Comparison of ENCODE assay signal across 11 cellular contexts in the genomic region with DNA sequence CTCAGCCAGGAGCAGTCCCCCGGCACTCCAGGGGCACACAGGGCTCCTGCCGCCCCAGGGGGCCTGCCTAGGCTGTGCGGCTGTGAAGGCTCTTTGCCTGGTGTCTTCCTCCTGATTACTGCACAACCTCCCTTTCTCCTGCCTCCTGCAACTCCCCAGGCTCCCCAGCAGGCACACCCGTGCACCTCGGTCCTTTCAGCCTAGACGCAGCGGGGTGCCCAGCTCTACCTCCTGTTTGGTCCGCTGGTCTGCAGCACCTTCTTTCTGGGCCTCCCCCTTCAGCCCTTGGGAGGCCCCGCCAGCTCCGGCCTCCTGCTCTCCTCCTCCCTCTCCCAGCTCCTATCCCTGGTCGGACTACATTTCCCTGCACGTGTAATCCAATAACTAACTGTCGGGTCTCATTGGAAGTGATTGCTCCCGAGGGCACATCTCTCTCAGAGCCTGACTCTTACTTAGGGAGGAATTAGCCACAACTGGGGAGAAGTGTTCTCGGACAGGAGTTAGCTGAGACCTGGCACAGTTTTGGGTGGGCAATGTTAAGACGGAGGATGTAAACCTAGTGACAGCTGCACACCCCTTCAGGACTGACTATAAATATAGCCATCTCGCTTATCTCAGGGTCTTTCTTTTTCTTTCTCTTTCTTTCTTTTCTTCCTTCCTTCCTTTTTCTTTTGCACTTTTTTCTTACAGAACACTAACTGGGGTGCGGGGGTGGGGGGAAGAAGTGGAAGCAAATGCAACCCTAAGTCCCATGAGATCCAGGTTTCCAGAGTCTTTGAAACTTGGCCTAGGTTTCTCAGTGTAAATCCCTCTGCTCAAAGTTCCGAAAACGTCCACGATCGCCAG. TPM values are rescaled to one million over a fixed set of nuclear protein-coding genes. Genes with fewer than 3 reads are reported as not detected.
DNase-seq lines count a peak whose midpoint lies in the region; ATAC-seq and TF ChIP-seq lines count a peak whose summit lies in the region.
"Had no signal": no experiment of that assay in that cellular context is flagged by ENCODE, and none has a peak within 500 bp of the region (broad histone marks: within the 10 kb centered on the region; RNA-seq: fewer than 3 reads in every experiment).

No MANE protein-coding gene starts in this region.

- no peak overlapping the region for H2BK5ac ChIP-seq in mesenchymal stem cell (ENCODE audit: low read depth, low read length, poor library complexity, severe bottlenecking)

- H3K36me3 ChIP-seq in ascending aorta, result no peaks in the 10 kb centered on the region
- H3K36me3 ChIP-seq in mesenchymal stem cell (ENCODE audit: control insufficient read depth in 1 of 2, insufficient read depth in 2 of 2, low read depth in 1 of 2, low read length in 2 of 2), result no peaks in the 10 kb centered on the region
- H3K36me3 ChIP-seq: MG63 had no signal

- H3K18ac ChIP-seq in mesenchymal stem cell (ENCODE audit: low read depth in 1 of 2, low read length in 2 of 2), result no peak overlapping the region

- peak overlapping the region; percentile 45 for H3K9ac ChIP-seq in mesenchymal stem cell (ENCODE audit: low read length)

- DNase-seq in right cardiac atrium (no peak), cardiac septum (ENCODE audit: low spot score) (no peak), ascending aorta (ENCODE audit: low spot score in 2 of 2) (no peak), mesenchymal stem cell (no peak), head of caudate nucleus (no peak), HCEC 1CT (no peak), RWPE1 (ENCODE audit: low spot score) (no peak)
- DNase-seq: amygdala, MG63, SHP77 treated with DMSO at 0.1 percent for 48 hours had no signal

- POLR2A ChIA-PET in RWPE1 (lab: Yijun Ruan, JAX; ENCODE audit: low non-redundant PET), result no interaction called here

- peak overlapping the region in 1 of 2 experiments; percentile 65 for H3K14ac ChIP-seq in mesenchymal stem cell (ENCODE audit: low read length in 2 of 2)

- H4K8ac ChIP-seq in mesenchymal stem cell (ENCODE audit: low read length), result no peak overlapping the region

- H3K23ac ChIP-seq in mesenchymal stem cell (ENCODE audit: low read length in 2 of 2), result no peak overlapping the region

- H3K4me1 ChIP-seq in right cardiac atrium (ENCODE audit: control insufficient read depth, insufficient read depth, low read length) (no peaks in the 10 kb centered on the region), ascending aorta (peaks cover 17 to 18% of the 10 kb centered on the region in 2 donors), mesenchymal stem cell (ENCODE audit: control insufficient read depth, insufficient read depth, low read depth, low read length) (peaks cover 45% of the 10 kb centered on the region)

- H3K4me3 ChIP-seq in right cardiac atrium (ENCODE audit: low read length), result peak overlapping the region; percentile 73
- H3K4me3 ChIP-seq in ascending aorta, result peak overlapping the region; percentile 35 to 68
- peak overlapping the region in 1 of 2 experiments; percentile 73 for H3K4me3 ChIP-seq in mesenchymal stem cell (ENCODE audit: insufficient read depth in 1 of 2, low read depth in 1 of 2, low read length in 2 of 2)
- H3K4me3 ChIP-seq: MG63 had no signal

- H2BK15ac ChIP-seq in mesenchymal stem cell (ENCODE audit: low read depth, poor library complexity, severe bottlenecking), result no peak overlapping the region

- 15% methylated on average over 22 of the region's 22 CpGs for WGBS in right cardiac atrium
- WGBS in mesenchymal stem cell, result 2% methylated on average over 18 of the region's 22 CpGs

- peak overlapping the region; percentile 56 for H3K4me2 ChIP-seq in mesenchymal stem cell (ENCODE audit: low read length, poor library complexity, severe bottlenecking)

- H2AFZ ChIP-seq in mesenchymal stem cell (ENCODE audit: low read depth, low read length), result no peak overlapping the region

- H3K79me1 ChIP-seq in mesenchymal stem cell (replicated peaks; ENCODE audit: low read length, poor library complexity, severe bottlenecking), result no peaks in the 10 kb centered on the region

- H3K9me3 ChIP-seq in right cardiac atrium (ENCODE audit: control insufficient read depth, low read length), result no peaks in the 10 kb centered on the region
- H3K9me3 ChIP-seq in ascending aorta, result no peaks in the 10 kb centered on the region
- no peaks in the 10 kb centered on the region for H3K9me3 ChIP-seq in mesenchymal stem cell (ENCODE audit: control insufficient read depth, low read length)
- H3K9me3 ChIP-seq: MG63 had no signal

- CTCF ChIA-PET in RWPE1 (lab: Yijun Ruan, JAX), result interaction anchor here (2.8 kb wide), 1 partner anchor 8 kb away, joined by 18 read pairs; no protein-coding TSS in a partner anchor

- H4K91ac ChIP-seq in mesenchymal stem cell (ENCODE audit: low read length), result no peak overlapping the region

- H2BK120ac ChIP-seq in mesenchymal stem cell (ENCODE audit: low read depth, low read length), result no peak overlapping the region

- H3K27ac ChIP-seq in right cardiac atrium (ENCODE audit: low read length) (no peak overlapping the region), ascending aorta (no peak overlapping the region), mesenchymal stem cell (ENCODE audit: low read length, poor library complexity, severe bottlenecking) (no peak overlapping the region), RWPE1 (no peak overlapping the region)

- H2AK5ac ChIP-seq in mesenchymal stem cell (ENCODE audit: low read length, severe bottlenecking), result no peak overlapping the region

- no peak overlapping the region for H3K4ac ChIP-seq in mesenchymal stem cell (ENCODE audit: low read depth in 1 of 2, low read length in 2 of 2)

- H2BK12ac ChIP-seq in mesenchymal stem cell (ENCODE audit: low read length in 2 of 2), result no peak overlapping the region

- TF ChIP-seq CTCF in ascending aorta (IDR thresholded peaks at IDR 0.05) (no peak), RWPE1 (conservative IDR thresholded peaks at IDR 0.05; ENCODE audit: low read depth) (no peak)

- ATAC-seq in right cardiac atrium (no peak), GM18873 (IDR thresholded peaks at IDR 0.05; ENCODE audit: low FRiP score, unreplicated experiment) (no peak)

- intact Hi-C loops in right cardiac atrium (cut with DNase I) (loop anchor here in 2 of 4 donors (10.0 kb wide), 2 partner anchors 464 to 474 kb away; no protein-coding TSS in a partner anchor), cardiac septum (cut with DNase I) (no loop called here), ascending aorta (cut with DNase I) (no loop called here), head of caudate nucleus (cut with DNase I) (loop anchor here (10.0 kb wide), 1 partner anchor 794 kb away; no protein-coding TSS in a partner anchor)

- H3K27me3 ChIP-seq in right cardiac atrium (ENCODE audit: control insufficient read depth, insufficient read depth), result no peaks in the 10 kb centered on the region
- peaks cover 10% of the 10 kb centered on the region for H3K27me3 ChIP-seq in ascending aorta
- H3K27me3 ChIP-seq in mesenchymal stem cell (ENCODE audit: control insufficient read depth in 1 of 2, insufficient read depth in 1 of 2, low read length in 2 of 2), result peaks cover 29 to 88% of the 10 kb centered on the region in 2 experiments
- H3K27me3 ChIP-seq: MG63 had no signal

RNA-seq across cellular contexts. Expression of a gene that starts 1.1 kb away (rescaled TPM):
- total RNA-seq in right cardiac atrium (under 1 TPM in 3 of 4 donors, not detected in 1; 0.31 to 0.78 (median 0.53) TPM), cardiac septum (0.43 TPM), ascending aorta (5.2 TPM)
- 0.43 TPM for polyA plus RNA-seq in right cardiac atrium
- 0.50 TPM for polyA plus RNA-seq in mesenchymal stem cell (2013, experiment 1 of 2)
- polyA plus RNA-seq in mesenchymal stem cell (2013, experiment 2 of 2), result 0.33 TPM
